Comparison of ENCODE assay signal across 1 cellular context in the genomic region with DNA sequence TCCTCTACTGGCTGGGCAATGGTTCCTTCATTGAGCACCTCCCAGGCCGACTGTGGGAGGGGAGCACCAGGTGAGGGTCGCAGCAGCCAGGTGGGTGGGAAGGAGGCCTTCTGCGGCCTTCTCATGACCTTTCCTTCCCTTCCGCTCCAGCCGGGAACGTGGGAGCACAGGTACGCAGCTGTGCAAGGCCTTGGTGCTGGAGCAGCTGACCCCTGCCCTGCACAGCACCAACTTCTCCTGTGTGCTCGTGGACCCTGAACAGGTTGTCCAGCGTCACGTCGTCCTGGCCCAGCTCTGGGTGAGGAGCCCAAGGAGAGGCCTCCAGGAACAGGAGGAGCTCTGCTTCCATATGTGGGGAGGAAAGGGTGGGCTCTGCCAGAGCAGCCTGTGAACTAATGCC.
TF ChIP-seq lines count a peak whose summit lies in the region.

No MANE protein-coding gene starts in this region.

TF ChIP-seq in GM12891, 5 proteins besides CTCF, POLR2A, EP300 and RAD21 (continued from another document):
- TF ChIP-seq PAX5 (IDR thresholded peaks at IDR 0.05; ENCODE audit: insufficient read depth, low read length, severe bottlenecking): no peak
- TF ChIP-seq POLR2AphosphoS5 (IDR thresholded peaks at IDR 0.05; ENCODE audit: low read depth, low read length): no peak; the same call in 1 of the 2 replicates
- no peak for TF ChIP-seq TAF1 (IDR thresholded peaks at IDR 0.05; ENCODE audit: low read depth, low read length)
- no peak for TF ChIP-seq SPI1 (IDR thresholded peaks at IDR 0.05; ENCODE audit: low read depth, low read length)
